In the genomic region with DNA sequence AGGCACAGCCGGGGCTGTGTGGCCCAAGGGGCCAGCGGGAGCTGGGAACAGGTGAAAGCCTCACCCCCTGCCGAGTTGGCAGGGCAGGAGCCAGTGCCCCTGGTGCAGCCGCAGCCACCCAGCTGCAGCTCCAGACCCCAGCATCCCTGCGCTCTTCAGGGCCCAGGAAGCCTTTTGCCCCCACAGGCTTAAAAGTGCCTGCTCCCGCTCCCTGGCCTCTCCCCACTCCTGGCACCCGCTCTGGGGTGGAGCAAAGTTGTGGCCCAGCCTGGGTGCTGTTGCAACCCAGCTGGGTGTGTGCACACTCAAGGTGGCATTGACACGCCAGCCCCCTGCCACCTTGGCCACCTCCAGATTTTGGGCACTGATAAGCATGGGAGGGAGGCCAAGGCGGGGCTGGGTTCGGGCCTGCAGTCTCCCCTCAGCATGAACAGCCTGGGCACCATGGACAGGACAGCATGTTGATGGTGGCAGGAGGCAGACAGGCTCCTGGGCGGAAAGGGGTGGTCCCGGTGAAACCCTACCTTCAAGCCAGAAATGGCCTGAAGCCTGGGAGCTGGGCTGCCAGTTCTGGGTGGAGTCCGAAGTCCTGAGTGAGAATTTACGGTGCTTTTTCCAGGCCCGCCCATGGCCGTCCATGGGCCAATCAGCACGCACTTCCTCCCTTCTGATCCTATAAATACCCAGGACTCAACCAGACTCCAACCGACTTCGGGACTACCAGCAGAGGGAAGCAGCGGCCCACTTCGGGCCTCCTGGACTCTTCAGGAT, we compare ENCODE assay signal across 7 cellular contexts. TPM values are rescaled to one million over a fixed set of nuclear protein-coding genes. Genes with fewer than 3 reads are reported as not detected.
A peak's percentile ranks its signal among the peaks of the same experiment; 100 is the strongest.
DNase-seq lines count a peak whose midpoint lies in the region; ATAC-seq lines count a peak whose summit lies in the region.

No MANE protein-coding gene starts in this region.

- H3K4me1 ChIP-seq in adipocyte (ENCODE audit: control insufficient read depth, insufficient read depth, low read length): no peaks in the 10 kb centered on the region

- DNase-seq in ELR (ENCODE audit: low read depth): peak; percentile 50
- peak; percentile 58 for DNase-seq in M059J (ENCODE audit: low read depth)
- peak; percentile 25 for DNase-seq in adipocyte (ENCODE audit: low read depth)
- peak; percentile 41 for DNase-seq in myocyte (ENCODE audit: low read depth)
- no peak for DNase-seq in HPDE6-E6E7 (ENCODE audit: extremely low spot score)

- H3K9ac ChIP-seq in adipocyte (ENCODE audit: low read length): no peak overlapping the region

- ATAC-seq in HG03378 (IDR thresholded peaks at IDR 0.05; ENCODE audit: unreplicated experiment): no peak
- ATAC-seq in HG02588 (IDR thresholded peaks at IDR 0.05; ENCODE audit: unreplicated experiment): no peak

- H3K4me3 ChIP-seq in adipocyte (ENCODE audit: low read length): no peak overlapping the region

- no peaks in the 10 kb centered on the region for H3K9me3 ChIP-seq in adipocyte (ENCODE audit: control insufficient read depth, low read length)

- H3K27me3 ChIP-seq in adipocyte (replicated peaks; ENCODE audit: control insufficient read depth, insufficient read depth, low read length): peaks cover 8% of the 10 kb centered on the region

- H3K36me3 ChIP-seq in adipocyte (ENCODE audit: control insufficient read depth, insufficient read depth, low read length, severe bottlenecking): no peaks in the 10 kb centered on the region

RNA-seq across cellular contexts. Expression of gene RNASEH2C, which starts 23.5 kb away (rescaled TPM):
- total RNA-seq in M059J (2014; rRNA removed; shearing (Covaris generic)): 45.0 and 48.2 TPM in 2 replicates
- 37.1 and 83.3 TPM in 2 replicates for total RNA-seq in myocyte
- 51.3 TPM for polyA plus RNA-seq in myocyte (2012)

RNA-seq across cellular contexts. Expression of gene KAT5, which starts 32.1 kb away (rescaled TPM):
- total RNA-seq in M059J (2014; rRNA removed; shearing (Covaris generic)): 21.6 and 37.8 TPM in 2 replicates
- 37.8 and 43.2 TPM in 2 replicates for total RNA-seq in myocyte
- polyA plus RNA-seq in myocyte (2012): 40.1 TPM

RNA-seq across cellular contexts. Expression of gene AP5B1, which starts 36.7 kb away (rescaled TPM):
- total RNA-seq in M059J (2014; rRNA removed; shearing (Covaris generic)): 5.9 and 13.0 TPM in 2 replicates
- total RNA-seq in myocyte: 9.8 and 10.2 TPM in 2 replicates
- polyA plus RNA-seq in myocyte (2012): 5.9 TPM

RNA-seq across cellular contexts. Expression of gene OVOL1, which starts 42.8 kb away (rescaled TPM):
- not detected in 2 replicates for total RNA-seq in M059J (2014; rRNA removed; shearing (Covaris generic))
- not detected in 2 replicates for total RNA-seq in myocyte
- polyA plus RNA-seq in myocyte (2012): not detected
